Comparison of ENCODE assay signal across 19 cellular contexts in the genomic region with DNA sequence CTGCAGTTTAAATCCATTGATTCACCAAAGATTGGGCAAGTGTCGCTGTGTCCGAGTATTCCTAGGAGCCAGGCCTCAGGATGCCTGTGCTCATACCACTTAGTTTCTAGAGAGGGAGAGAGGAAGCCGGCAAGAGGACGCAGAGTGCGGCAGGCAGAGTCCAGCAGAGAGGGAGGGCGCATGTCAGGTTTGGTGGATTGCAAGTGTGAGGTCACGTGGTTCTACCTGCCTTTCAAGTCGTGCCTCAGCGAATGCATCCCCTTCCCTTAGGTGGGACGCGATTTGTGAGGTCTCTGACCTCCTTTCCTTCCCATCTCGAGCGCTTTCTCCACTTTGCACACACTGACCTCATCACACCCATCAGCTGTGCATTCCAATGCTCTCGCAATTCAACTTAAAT.
"Had no signal": no experiment of that assay in that cellular context is flagged by ENCODE, and none has a peak within 500 bp of the region (broad histone marks: within the 10 kb centered on the region; RNA-seq: fewer than 3 reads in every experiment).

No MANE protein-coding gene starts in this region.

- FAIRE-seq: endothelial cell of umbilical vein, kidney, small intestine, urothelium cell line had no signal

- H3K4me1 ChIP-seq: foreskin keratinocyte, right atrium auricular region, stomach had no signal

- H3K9me3 ChIP-seq: neutrophil, right atrium auricular region, stomach, thoracic aorta had no signal

- H3K27ac ChIP-seq: foreskin keratinocyte, hepatocyte, neutrophil, right atrium auricular region, stomach, thoracic aorta had no signal

- H3K4me3 ChIP-seq: hepatocyte, right atrium auricular region, stomach, thoracic aorta had no signal

- H3K27me3 ChIP-seq: foreskin keratinocyte, hepatocyte, neutrophil, right atrium auricular region had no signal

- H2AFZ ChIP-seq: hepatocyte had no signal

- H3K4me2 ChIP-seq: hepatocyte had no signal

- H3K79me2 ChIP-seq: hepatocyte had no signal

- H3K36me3 ChIP-seq: neutrophil, right atrium auricular region, stomach, thoracic aorta had no signal

- DNase-seq: effector memory CD8-positive, alpha-beta T cell; erythroblast; foreskin keratinocyte; kidney; left colon; mesendoderm; naive B cell; posterior cingulate gyrus; small intestine; stimulated activated CD4-positive, alpha-beta T cell treated with anti-CD3 and anti-CD28 coated beads, Interleukin-12 subunit alpha, Interleukin-12 subunit beta, amount 100 ng/mL, for 4 hours; stimulated activated naive CD4-positive, alpha-beta T cell; stomach; substantia nigra had no signal
